ENCODE assay signal across 9 cellular contexts in the genomic region with DNA sequence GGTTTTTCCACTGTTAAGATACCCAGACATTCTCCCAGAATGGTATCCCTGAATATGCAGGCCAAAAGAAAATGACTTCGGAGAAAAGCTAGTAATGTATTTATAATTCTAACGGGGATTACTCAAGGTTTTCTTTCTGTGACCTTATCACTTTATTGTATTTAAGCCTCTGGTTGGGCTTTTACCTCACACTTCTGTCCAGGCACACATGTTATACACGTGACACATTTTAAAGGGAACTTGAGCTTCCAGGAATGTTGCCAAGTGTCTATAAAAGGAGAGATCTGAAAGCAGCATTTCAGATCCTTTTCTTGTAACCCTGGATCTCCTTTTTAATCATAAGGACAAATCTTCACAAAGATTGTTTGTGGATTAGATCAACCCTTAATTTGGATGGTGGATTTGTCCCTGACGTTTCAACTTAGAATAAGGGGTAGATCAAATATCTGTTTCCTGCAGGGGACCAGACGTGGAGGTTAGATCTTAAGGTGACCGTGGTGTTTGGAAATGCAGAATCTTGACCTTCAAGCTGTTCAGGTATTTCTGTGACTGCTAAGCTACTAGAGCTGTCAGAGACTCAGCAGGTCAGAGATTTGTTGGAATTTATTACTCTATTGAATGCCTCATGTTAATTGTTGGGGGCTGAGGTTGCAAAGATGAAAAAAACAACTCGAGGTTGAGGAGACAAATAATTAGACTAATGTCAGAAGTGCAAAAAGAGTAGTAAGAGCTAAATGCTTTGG. TPM values are rescaled to one million over a fixed set of nuclear protein-coding genes. Genes with fewer than 3 reads are reported as not detected.
DNase-seq lines count a peak whose midpoint lies in the region; ATAC-seq and TF ChIP-seq lines count a peak whose summit lies in the region.
"Had no signal": no experiment of that assay in that cellular context is flagged by ENCODE, and none has a peak within 500 bp of the region (broad histone marks: within the 10 kb centered on the region; RNA-seq: fewer than 3 reads in every experiment).

No MANE protein-coding gene starts in this region.

- H3K36me3 ChIP-seq in body of pancreas (replicated peaks in 1 of 2; ENCODE audit: insufficient read depth in 1 of 2, low read depth in 2 of 2): no peaks in the 10 kb centered on the region
- H3K36me3 ChIP-seq in lung (ENCODE audit: control insufficient read depth in 2 of 2, insufficient read depth in 2 of 2, low read length in 2 of 2): peaks cover 0 to 1% of the 10 kb centered on the region in 2 donors
- H3K36me3 ChIP-seq in upper lobe of left lung: peaks cover 0 to 5% (median 0%) of the 10 kb centered on the region in 4 donors

- intact Hi-C loops in body of pancreas (cut with DNase I): no loop called here

- WGBS in body of pancreas, 2 donors: 9% methylated on average over 7 of the region's 7 CpGs
- WGBS in lung, 2 donors: 26 to 55% methylated on average over 7 of the region's 7 CpGs
- WGBS in upper lobe of left lung, 2 donors: 21 to 24% methylated on average over 7 of the region's 7 CpGs

- TF ChIP-seq CTCF in body of pancreas (IDR thresholded peaks at IDR 0.05) (no peak), lung (IDR thresholded peaks at IDR 0.05; ENCODE audit: control extremely low read depth, extremely low read depth) (no peak), upper lobe of left lung (IDR thresholded peaks at IDR 0.05) (no peak)

- H3K4me1 ChIP-seq in body of pancreas (peaks cover 21% of the 10 kb centered on the region), lung (ENCODE audit: control insufficient read depth in 2 of 2, insufficient read depth in 2 of 2, low read length in 2 of 2) (peaks cover 13 to 24% of the 10 kb centered on the region in 2 donors), upper lobe of left lung (peaks cover 36 to 51% (median 42%) of the 10 kb centered on the region in 4 donors)

- TF ChIP-seq EP300 in upper lobe of left lung (IDR thresholded peaks at IDR 0.05): no peak

- H3K27me3 ChIP-seq in body of pancreas (no peaks in the 10 kb centered on the region), lung (ENCODE audit: control insufficient read depth, insufficient read depth) (no peaks in the 10 kb centered on the region), upper lobe of left lung (no peaks in the 10 kb centered on the region)

- H3K4me3 ChIP-seq in body of pancreas: no peak overlapping the region
- no peak overlapping the region for H3K4me3 ChIP-seq in lung
- H3K4me3 ChIP-seq in upper lobe of left lung: peak overlapping the region in 2 of 4 donors; percentile 76 to 92

- TF ChIP-seq POLR2A in body of pancreas (IDR thresholded peaks at IDR 0.05) (no peak), upper lobe of left lung (IDR thresholded peaks at IDR 0.05) (no peak)

- H3K9me3 ChIP-seq in body of pancreas (no peaks in the 10 kb centered on the region), lung (ENCODE audit: control insufficient read depth in 2 of 2, insufficient read depth in 1 of 2, low read length in 1 of 2) (no peaks in the 10 kb centered on the region), upper lobe of left lung (no peaks in the 10 kb centered on the region)

- DNase-seq in DMS153 (lab: John Stamatoyannopoulos, UW) (peak; percentile 21), DMS153 treated with DMSO at 0.1 percent for 48 hours (lab: John Stamatoyannopoulos, UW; ENCODE audit: unreplicated experiment) (no peak), NCI-H2029 treated with DMSO at 0.1 percent for 48 hours (lab: John Stamatoyannopoulos, UW) (peak; percentile 31), body of pancreas (peak in 2 of 4 donors; percentile 46 to 70), lung (ENCODE audit: low spot score) (no peak), upper lobe of left lung (no peak)

- H3K27ac ChIP-seq in body of pancreas: peak overlapping the region; percentile 92 to 98 (median 95)
- H3K27ac ChIP-seq in lung (ENCODE audit: low read depth in 1 of 2, low read length in 1 of 2): peak overlapping the region; percentile 45 to 93
- H3K27ac ChIP-seq in upper lobe of left lung: peak overlapping the region; percentile 13 to 100 (median 96)

- ATAC-seq in body of pancreas: no peak
- no peak for ATAC-seq in lung (ENCODE audit: insufficient read depth, low FRiP score)
- no peak for ATAC-seq in upper lobe of left lung (ENCODE audit: low FRiP score in 2 of 2)
- no peak for ATAC-seq in GM18519 (IDR thresholded peaks at IDR 0.05; ENCODE audit: low FRiP score, unreplicated experiment)
- ATAC-seq in HG02973 (IDR thresholded peaks at IDR 0.05; ENCODE audit: unreplicated experiment): no peak

RNA-seq across cellular contexts. Expression of a gene that starts 1.5 kb away (rescaled TPM):
- total RNA-seq in body of pancreas (10 to 100 TPM; 13.7 to 17.1 TPM), lung (10 to 100 TPM; 26.6 to 32.0 TPM), upper lobe of left lung (10 to 100 TPM; 25.1 to 42.4 (median 32.7) TPM)
- polyA plus RNA-seq in lung: 10 to 100 TPM in 1 of 2 donors, 1 to 10 TPM in 1; 6.4 to 10.6 TPM

RNA-seq across cellular contexts. Expression of a gene that starts 42.0 kb away (rescaled TPM):
- total RNA-seq in body of pancreas (not detected), lung (not detected), upper lobe of left lung (under 1 TPM in 1 of 6 donors, not detected in 5; 0.06 TPM)
- under 1 TPM in 1 of 2 donors, not detected in 1; 0.02 TPM for polyA plus RNA-seq in lung
- total RNA-seq: activated CD8-positive, alpha-beta memory T cell treated with anti-CD3 and anti-CD28 coated beads for 36 hours had no signal

Comparison
In these comparisons a context has a peak if more than half of its experiments do, and no peak if none do; other contexts are left out.
1. DNase-seq: peak in DMS153 (single experiment) and NCI-H2029 treated with DMSO at 0.1 percent for 48 hours (single experiment); none in DMS153 treated with DMSO at 0.1 percent for 48 hours (single experiment), lung (single experiment) and upper lobe of left lung (0 of 2).
2. Peak in every context shown above with its lines, with median percentiles within 50 percentile points of each other: H3K27ac ChIP-seq.